1 cellular context compared by ENCODE assay signal in the genomic region with DNA sequence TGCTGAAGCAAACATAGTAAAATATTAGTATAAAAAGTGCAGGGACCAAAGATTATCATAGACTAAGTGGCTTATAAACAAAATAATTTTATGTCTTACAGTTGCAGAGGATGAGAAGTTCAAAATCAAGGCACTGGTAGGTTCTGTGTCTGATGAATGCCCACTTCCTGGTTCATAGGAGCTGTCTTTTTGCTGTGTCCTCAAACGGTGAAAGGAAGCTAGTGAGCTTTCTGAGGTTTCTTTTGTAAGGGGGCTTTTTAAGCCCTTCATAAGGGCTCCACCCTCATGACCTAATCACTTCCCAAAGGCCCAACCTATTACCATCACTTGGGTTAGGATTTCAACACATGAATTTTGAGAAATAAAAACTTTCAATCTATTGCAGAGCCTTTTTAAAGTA.
TF ChIP-seq lines count a peak whose summit lies in the region.

No MANE protein-coding gene starts in this region.

TF ChIP-seq in HCT116, 20 proteins besides CTCF, POLR2A, EP300 and RAD21 (continued from another document):
- TF ChIP-seq, protein P1, sequence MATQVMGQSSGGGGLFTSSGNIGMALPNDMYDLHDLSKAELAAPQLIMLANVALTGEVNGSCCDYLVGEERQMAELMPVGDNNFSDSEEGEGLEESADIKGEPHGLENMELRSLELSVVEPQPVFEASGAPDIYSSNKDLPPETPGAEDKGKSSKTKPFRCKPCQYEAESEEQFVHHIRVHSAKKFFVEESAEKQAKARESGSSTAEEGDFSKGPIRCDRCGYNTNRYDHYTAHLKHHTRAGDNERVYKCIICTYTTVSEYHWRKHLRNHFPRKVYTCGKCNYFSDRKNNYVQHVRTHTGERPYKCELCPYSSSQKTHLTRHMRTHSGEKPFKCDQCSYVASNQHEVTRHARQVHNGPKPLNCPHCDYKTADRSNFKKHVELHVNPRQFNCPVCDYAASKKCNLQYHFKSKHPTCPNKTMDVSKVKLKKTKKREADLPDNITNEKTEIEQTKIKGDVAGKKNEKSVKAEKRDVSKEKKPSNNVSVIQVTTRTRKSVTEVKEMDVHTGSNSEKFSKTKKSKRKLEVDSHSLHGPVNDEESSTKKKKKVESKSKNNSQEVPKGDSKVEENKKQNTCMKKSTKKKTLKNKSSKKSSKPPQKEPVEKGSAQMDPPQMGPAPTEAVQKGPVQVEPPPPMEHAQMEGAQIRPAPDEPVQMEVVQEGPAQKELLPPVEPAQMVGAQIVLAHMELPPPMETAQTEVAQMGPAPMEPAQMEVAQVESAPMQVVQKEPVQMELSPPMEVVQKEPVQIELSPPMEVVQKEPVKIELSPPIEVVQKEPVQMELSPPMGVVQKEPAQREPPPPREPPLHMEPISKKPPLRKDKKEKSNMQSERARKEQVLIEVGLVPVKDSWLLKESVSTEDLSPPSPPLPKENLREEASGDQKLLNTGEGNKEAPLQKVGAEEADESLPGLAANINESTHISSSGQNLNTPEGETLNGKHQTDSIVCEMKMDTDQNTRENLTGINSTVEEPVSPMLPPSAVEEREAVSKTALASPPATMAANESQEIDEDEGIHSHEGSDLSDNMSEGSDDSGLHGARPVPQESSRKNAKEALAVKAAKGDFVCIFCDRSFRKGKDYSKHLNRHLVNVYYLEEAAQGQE (IDR thresholded peaks at IDR 0.05; ENCODE audit: low read depth) = no peak
